ENCODE assay signal across 2 cellular contexts in the genomic region with DNA sequence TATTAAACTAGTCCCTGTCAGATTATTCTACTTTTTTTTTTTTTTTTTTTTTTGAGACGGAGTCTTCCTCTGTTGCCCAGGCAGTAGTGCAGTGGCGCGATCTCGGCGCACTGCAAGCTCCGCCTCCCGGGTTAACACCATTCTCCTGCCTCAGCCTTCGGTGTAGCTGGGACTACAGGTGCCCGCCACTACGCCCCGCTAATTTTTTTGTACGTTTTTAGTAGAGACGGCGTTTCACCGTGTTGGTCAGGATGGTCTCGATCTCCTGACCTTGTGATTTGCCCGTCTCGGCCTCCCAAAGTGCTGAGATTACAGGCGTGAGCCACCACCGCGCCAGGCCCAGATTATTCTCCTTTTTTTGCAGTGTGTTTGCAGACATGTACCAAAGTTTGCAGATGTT.
TF ChIP-seq lines count a peak whose summit lies in the region.

No MANE protein-coding gene starts in this region.

TF ChIP-seq in GM12878, 131 proteins besides CTCF, POLR2A, EP300 and RAD21:
- TF ChIP-seq, protein P1, sequence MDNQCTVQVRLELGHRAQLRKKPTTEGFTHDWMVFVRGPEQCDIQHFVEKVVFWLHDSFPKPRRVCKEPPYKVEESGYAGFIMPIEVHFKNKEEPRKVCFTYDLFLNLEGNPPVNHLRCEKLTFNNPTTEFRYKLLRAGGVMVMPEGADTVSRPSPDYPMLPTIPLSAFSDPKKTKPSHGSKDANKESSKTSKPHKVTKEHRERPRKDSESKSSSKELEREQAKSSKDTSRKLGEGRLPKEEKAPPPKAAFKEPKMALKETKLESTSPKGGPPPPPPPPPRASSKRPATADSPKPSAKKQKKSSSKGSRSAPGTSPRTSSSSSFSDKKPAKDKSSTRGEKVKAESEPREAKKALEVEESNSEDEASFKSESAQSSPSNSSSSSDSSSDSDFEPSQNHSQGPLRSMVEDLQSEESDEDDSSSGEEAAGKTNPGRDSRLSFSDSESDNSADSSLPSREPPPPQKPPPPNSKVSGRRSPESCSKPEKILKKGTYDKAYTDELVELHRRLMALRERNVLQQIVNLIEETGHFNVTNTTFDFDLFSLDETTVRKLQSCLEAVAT (IDR thresholded peaks at IDR 0.05), result peak; percentile 78

TF ChIP-seq in K562, 482 proteins besides CTCF, POLR2A, EP300 and RAD21:
- TF ChIP-seq, protein P2, sequence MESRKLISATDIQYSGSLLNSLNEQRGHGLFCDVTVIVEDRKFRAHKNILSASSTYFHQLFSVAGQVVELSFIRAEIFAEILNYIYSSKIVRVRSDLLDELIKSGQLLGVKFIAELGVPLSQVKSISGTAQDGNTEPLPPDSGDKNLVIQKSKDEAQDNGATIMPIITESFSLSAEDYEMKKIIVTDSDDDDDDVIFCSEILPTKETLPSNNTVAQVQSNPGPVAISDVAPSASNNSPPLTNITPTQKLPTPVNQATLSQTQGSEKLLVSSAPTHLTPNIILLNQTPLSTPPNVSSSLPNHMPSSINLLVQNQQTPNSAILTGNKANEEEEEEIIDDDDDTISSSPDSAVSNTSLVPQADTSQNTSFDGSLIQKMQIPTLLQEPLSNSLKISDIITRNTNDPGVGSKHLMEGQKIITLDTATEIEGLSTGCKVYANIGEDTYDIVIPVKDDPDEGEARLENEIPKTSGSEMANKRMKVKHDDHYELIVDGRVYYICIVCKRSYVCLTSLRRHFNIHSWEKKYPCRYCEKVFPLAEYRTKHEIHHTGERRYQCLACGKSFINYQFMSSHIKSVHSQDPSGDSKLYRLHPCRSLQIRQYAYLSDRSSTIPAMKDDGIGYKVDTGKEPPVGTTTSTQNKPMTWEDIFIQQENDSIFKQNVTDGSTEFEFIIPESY (CRISPR knock-in tag; IDR thresholded peaks at IDR 0.05), result peak; percentile 75
